In genomic region chr7:120841608-120842007, GRCh38 we compare ENCODE assay signal across 1 cellular context.
TF ChIP-seq lines count a peak whose summit lies in the region.

No MANE protein-coding gene starts in this region.

TF ChIP-seq in GM23338, 12 proteins besides CTCF, POLR2A, EP300 and RAD21 (continued from another document):
- TF ChIP-seq, protein P1, sequence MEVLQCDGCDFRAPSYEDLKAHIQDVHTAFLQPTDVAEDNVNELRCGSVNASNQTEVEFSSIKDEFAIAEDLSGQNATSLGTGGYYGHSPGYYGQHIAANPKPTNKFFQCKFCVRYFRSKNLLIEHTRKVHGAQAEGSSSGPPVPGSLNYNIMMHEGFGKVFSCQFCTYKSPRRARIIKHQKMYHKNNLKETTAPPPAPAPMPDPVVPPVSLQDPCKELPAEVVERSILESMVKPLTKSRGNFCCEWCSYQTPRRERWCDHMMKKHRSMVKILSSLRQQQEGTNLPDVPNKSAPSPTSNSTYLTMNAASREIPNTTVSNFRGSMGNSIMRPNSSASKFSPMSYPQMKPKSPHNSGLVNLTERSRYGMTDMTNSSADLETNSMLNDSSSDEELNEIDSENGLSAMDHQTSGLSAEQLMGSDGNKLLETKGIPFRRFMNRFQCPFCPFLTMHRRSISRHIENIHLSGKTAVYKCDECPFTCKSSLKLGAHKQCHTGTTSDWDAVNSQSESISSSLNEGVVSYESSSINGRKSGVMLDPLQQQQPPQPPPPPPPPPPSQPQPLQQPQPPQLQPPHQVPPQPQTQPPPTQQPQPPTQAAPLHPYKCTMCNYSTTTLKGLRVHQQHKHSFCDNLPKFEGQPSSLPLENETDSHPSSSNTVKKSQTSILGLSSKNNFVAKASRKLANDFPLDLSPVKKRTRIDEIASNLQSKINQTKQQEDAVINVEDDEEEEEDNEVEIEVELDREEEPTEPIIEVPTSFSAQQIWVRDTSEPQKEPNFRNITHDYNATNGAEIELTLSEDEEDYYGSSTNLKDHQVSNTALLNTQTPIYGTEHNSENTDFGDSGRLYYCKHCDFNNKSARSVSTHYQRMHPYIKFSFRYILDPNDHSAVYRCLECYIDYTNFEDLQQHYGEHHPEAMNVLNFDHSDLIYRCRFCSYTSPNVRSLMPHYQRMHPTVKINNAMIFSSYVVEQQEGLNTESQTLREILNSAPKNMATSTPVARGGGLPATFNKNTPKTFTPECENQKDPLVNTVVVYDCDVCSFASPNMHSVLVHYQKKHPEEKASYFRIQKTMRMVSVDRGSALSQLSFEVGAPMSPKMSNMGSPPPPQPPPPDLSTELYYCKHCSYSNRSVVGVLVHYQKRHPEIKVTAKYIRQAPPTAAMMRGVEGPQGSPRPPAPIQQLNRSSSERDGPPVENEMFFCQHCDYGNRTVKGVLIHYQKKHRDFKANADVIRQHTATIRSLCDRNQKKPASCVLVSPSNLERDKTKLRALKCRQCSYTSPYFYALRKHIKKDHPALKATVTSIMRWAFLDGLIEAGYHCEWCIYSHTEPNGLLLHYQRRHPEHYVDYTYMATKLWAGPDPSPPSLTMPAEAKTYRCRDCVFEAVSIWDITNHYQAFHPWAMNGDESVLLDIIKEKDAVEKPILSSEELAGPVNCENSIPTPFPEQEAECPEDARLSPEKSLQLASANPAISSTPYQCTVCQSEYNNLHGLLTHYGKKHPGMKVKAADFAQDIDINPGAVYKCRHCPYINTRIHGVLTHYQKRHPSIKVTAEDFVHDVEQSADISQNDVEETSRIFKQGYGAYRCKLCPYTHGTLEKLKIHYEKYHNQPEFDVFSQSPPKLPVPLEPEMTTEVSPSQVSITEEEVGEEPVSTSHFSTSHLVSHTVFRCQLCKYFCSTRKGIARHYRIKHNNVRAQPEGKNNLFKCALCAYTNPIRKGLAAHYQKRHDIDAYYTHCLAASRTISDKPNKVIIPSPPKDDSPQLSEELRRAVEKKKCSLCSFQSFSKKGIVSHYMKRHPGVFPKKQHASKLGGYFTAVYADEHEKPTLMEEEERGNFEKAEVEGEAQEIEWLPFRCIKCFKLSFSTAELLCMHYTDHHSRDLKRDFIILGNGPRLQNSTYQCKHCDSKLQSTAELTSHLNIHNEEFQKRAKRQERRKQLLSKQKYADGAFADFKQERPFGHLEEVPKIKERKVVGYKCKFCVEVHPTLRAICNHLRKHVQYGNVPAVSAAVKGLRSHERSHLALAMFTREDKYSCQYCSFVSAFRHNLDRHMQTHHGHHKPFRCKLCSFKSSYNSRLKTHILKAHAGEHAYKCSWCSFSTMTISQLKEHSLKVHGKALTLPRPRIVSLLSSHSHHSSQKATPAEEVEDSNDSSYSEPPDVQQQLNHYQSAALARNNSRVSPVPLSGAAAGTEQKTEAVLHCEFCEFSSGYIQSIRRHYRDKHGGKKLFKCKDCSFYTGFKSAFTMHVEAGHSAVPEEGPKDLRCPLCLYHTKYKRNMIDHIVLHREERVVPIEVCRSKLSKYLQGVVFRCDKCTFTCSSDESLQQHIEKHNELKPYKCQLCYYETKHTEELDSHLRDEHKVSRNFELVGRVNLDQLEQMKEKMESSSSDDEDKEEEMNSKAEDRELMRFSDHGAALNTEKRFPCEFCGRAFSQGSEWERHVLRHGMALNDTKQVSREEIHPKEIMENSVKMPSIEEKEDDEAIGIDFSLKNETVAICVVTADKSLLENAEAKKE (CRISPR knock-in tag; IDR thresholded peaks at IDR 0.05), result no peak
- TF ChIP-seq NANOG (IDR thresholded peaks at IDR 0.05; ENCODE audit: borderline replicate concordance), result no peak
